Comparison of ENCODE assay signal across 8 cellular contexts in genomic region chr11:64864473-64865285, GRCh38. TPM values are rescaled to one million over a fixed set of nuclear protein-coding genes. Genes with fewer than 3 reads are reported as not detected.
DNase-seq lines count a peak whose midpoint lies in the region; ATAC-seq and TF ChIP-seq lines count a peak whose summit lies in the region.

No MANE protein-coding gene starts in this region.

- H3K4me1 ChIP-seq in BLaER1 treated with 17β-estradiol and CSF1 and Interleukin-3, amounts not matched to agents 10 nM and 100 nM, result peaks cover 98 to 100% (median 100%) of the 10 kb centered on the region in 10 experiments
- H3K4me1 ChIP-seq in RWPE2 (ENCODE audit: insufficient read depth, poor library complexity, severe bottlenecking) (peaks cover 54% of the 10 kb centered on the region), muscle layer of colon (ENCODE audit: insufficient read depth, low read length) (peaks cover 72% of the 10 kb centered on the region), urinary bladder (ENCODE audit: insufficient read depth) (no peaks in the 10 kb centered on the region)

- peaks cover 0 to 5% (median 0%) of the 10 kb centered on the region in 11 experiments; a peak in 1 of 22 replicates for H3K9me3 ChIP-seq in BLaER1 treated with 17β-estradiol and CSF1 and Interleukin-3, amounts not matched to agents 10 nM and 100 nM (replicated peaks in 1 of 11)
- H3K9me3 ChIP-seq in RWPE2 (ENCODE audit: severe bottlenecking) (no peaks in the 10 kb centered on the region), muscle layer of colon (ENCODE audit: low read length) (no peaks in the 10 kb centered on the region)

- H3K27ac ChIP-seq in BLaER1 treated with 17β-estradiol and CSF1 and Interleukin-3, amounts not matched to agents 10 nM and 100 nM, result peak overlapping the region; percentile 71 to 98 (median 93)
- H3K27ac ChIP-seq in RWPE2 (ENCODE audit: poor library complexity, severe bottlenecking) (peak overlapping the region; percentile 99), muscle layer of colon (ENCODE audit: low read depth, low read length) (peak overlapping the region; percentile 94), urinary bladder (ENCODE audit: low read depth) (peak overlapping the region; percentile 80)

- H3K9ac ChIP-seq in BLaER1 treated with 17β-estradiol and CSF1 and Interleukin-3, amounts not matched to agents 10 nM and 100 nM, result peak overlapping the region; percentile 65 to 86 (median 71)
- peak overlapping the region; percentile 93 for H3K9ac ChIP-seq in muscle layer of colon (ENCODE audit: low read length)

- no peaks in the 10 kb centered on the region for H3K27me3 ChIP-seq in BLaER1 treated with 17β-estradiol and CSF1 and Interleukin-3, amounts not matched to agents 10 nM and 100 nM
- no peaks in the 10 kb centered on the region for H3K27me3 ChIP-seq in RWPE2 (ENCODE audit: insufficient read depth, poor library complexity, severe bottlenecking)
- H3K27me3 ChIP-seq in muscle layer of colon (ENCODE audit: control insufficient read depth in 1 of 2, insufficient read depth in 2 of 2, low read length in 2 of 2), result no peaks in the 10 kb centered on the region

- ATAC-seq in GM21528 (IDR thresholded peaks at IDR 0.05; ENCODE audit: low FRiP score, unreplicated experiment) (peak; percentile 22), RWPE2 (ENCODE audit: low read depth) (peak; percentile 54)

- peaks cover 16 to 77% (median 48%) of the 10 kb centered on the region in 11 experiments; a peak in 21 of 22 replicates for H4K20me1 ChIP-seq in BLaER1 treated with 17β-estradiol and CSF1 and Interleukin-3, amounts not matched to agents 10 nM and 100 nM

- peak overlapping the region; percentile 93 to 100 (median 98) for H3K4me2 ChIP-seq in BLaER1 treated with 17β-estradiol and CSF1 and Interleukin-3, amounts not matched to agents 10 nM and 100 nM

- H3K4me3 ChIP-seq in BLaER1 treated with 17β-estradiol and CSF1 and Interleukin-3, amounts not matched to agents 10 nM and 100 nM, result peak overlapping the region in 9 of 10 experiments; percentile 25 to 53 (median 35); a peak in 16 of 20 replicates
- H3K4me3 ChIP-seq in RWPE2 (ENCODE audit: severe bottlenecking) (no peak overlapping the region), muscle layer of colon (ENCODE audit: low read depth in 1 of 2, low read length in 2 of 2) (peak overlapping the region; percentile 24 to 42), urinary bladder (ENCODE audit: low read depth, low read length) (no peak overlapping the region)

- intact Hi-C loops in posterior cingulate gyrus (cut with DNase I), result no loop called here

- 30% methylated on average over 18 of the region's 18 CpGs for WGBS in urinary bladder

- TF ChIP-seq CTCF in RWPE2 (IDR thresholded peaks at IDR 0.05; ENCODE audit: poor library complexity, severe bottlenecking), result no peak

- H3K36me3 ChIP-seq in BLaER1 treated with 17β-estradiol and CSF1 and Interleukin-3, amounts not matched to agents 10 nM and 100 nM, result peaks cover 10 to 50% (median 28%) of the 10 kb centered on the region in 11 experiments; a peak in 19 of 22 replicates
- peaks cover 29% of the 10 kb centered on the region for H3K36me3 ChIP-seq in RWPE2 (ENCODE audit: low read depth)
- H3K36me3 ChIP-seq in muscle layer of colon (ENCODE audit: insufficient read depth, low read length), result peaks cover 12% of the 10 kb centered on the region
- H3K36me3 ChIP-seq in urinary bladder (ENCODE audit: insufficient read depth), result no peaks in the 10 kb centered on the region

- peak; percentile 70 for DNase-seq in RWPE2 (ENCODE audit: low spot score)
- peak; percentile 80 for DNase-seq in dedifferentiated amniotic fluid mesenchymal stem cell (ENCODE audit: extremely low spot score)
- no peak for DNase-seq in posterior cingulate gyrus
- no peak for DNase-seq in NCI-H345 (lab: John Stamatoyannopoulos, UW)

RNA-seq across cellular contexts. Expression of gene EHD1, which starts 13.7 kb away (rescaled TPM):
- 31.3 TPM for total RNA-seq in urinary bladder
- 50.5 TPM for polyA plus RNA-seq in urinary bladder

RNA-seq across cellular contexts. Expression of gene CDC42BPG, which starts 20.2 kb away (rescaled TPM):
- 4.3 TPM for total RNA-seq in urinary bladder
- polyA plus RNA-seq in urinary bladder, result 3.2 TPM

RNA-seq across cellular contexts. Expression of gene ATG2A, which starts 52.3 kb away (rescaled TPM):
- total RNA-seq in urinary bladder, result 7.6 TPM
- 21.4 TPM for polyA plus RNA-seq in urinary bladder

RNA-seq across cellular contexts. Expression of gene MEN1, which starts 54.3 kb away (rescaled TPM):
- total RNA-seq in urinary bladder, result 11.3 TPM
- 17.4 TPM for polyA plus RNA-seq in urinary bladder

RNA-seq across cellular contexts. Expression of gene PPP2R5B, which starts 59.8 kb away (rescaled TPM):
- total RNA-seq in urinary bladder, result 7.3 TPM
- 22.1 TPM for polyA plus RNA-seq in urinary bladder

Comparison
In these comparisons a context has a peak if more than half of its experiments do, and no peak if none do; other contexts are left out.
1. H3K4me3 ChIP-seq: peak in BLaER1 treated with 17β-estradiol and CSF1 and Interleukin-3, amounts not matched to agents 10 nM and 100 nM (9 of 10) and muscle layer of colon (2 of 2); none in RWPE2 (single experiment) and urinary bladder (single experiment).
2. DNase-seq: peak in RWPE2 (single experiment) and dedifferentiated amniotic fluid mesenchymal stem cell (single experiment); none in posterior cingulate gyrus (0 of 10) and NCI-H345 (single experiment).
3. Peak in every context shown above with its lines, with median percentiles within 50 percentile points of each other: H3K27ac ChIP-seq.